Comparison of ENCODE assay signal across 20 cellular contexts in genomic region chr12:7146906-7147305, GRCh38. TPM values are rescaled to one million over a fixed set of nuclear protein-coding genes. Genes with fewer than 3 reads are reported as not detected.
A peak's percentile ranks its signal among the peaks of the same experiment; 100 is the strongest.
DNase-seq lines count a peak whose midpoint lies in the region; ATAC-seq, FAIRE-seq and TF ChIP-seq lines count a peak whose summit lies in the region.
"Had no signal": no experiment of that assay in that cellular context is flagged by ENCODE, and none has a peak within 500 bp of the region (broad histone marks: within the 10 kb centered on the region; RNA-seq: fewer than 3 reads in every experiment).

No MANE protein-coding gene starts in this region.

- POLR2A ChIA-PET in HepG2 (lab: Yijun Ruan, JAX) = no interaction called here

- H3K36me3 Mint-ChIP-seq in endodermal cell (ENCODE audit: low read depth) = peaks cover 81% of the 10 kb centered on the region

- H3K4me2 ChIP-seq in HepG2 (ENCODE audit: low read depth, low read length) = no peak overlapping the region

- H3K27me3 Mint-ChIP-seq in endodermal cell (ENCODE audit: insufficient read depth) = no peaks in the 10 kb centered on the region
- H3K27me3 Mint-ChIP-seq: CD4-positive, CD25-positive, alpha-beta regulatory T cell; CD8-positive, alpha-beta memory T cell had no signal

- no peak overlapping the region for H3K27ac Mint-ChIP-seq in endodermal cell
- H3K27ac Mint-ChIP-seq: CD4-positive, CD25-positive, alpha-beta regulatory T cell had no signal

- DNase-seq in endodermal cell (peak; percentile 27), HepG2 (ENCODE audit: low spot score) (no peak), sigmoid colon (peak; percentile 40), NCI-H1417 (lab: John Stamatoyannopoulos, UW) (no peak), NCI-H345 treated with DMSO at 0.1 percent for 48 hours (lab: John Stamatoyannopoulos, UW; ENCODE audit: unreplicated experiment) (no peak), NCI-H1930 (lab: John Stamatoyannopoulos, UW) (no peak)
- DNase-seq: ACHN; C1 segment of cervical spinal cord; CD4-positive, CD25-positive, alpha-beta regulatory T cell; CD8-positive, alpha-beta memory T cell; COR-L47; DMS 273 treated with DMSO at 0.1 percent for 48 hours; DMS53; DND-41 had no signal

- TF ChIP-seq EP300 in HepG2 (IDR thresholded peaks at IDR 0.05; ENCODE audit: low read depth in 2 of 2, low read length in 2 of 2) (no peak), HepG2 (CRISPR knock-in tag; IDR thresholded peaks at IDR 0.05; ENCODE audit: borderline replicate concordance) (no peak), sigmoid colon (IDR thresholded peaks at IDR 0.05) (no peak)

- H2AFZ ChIP-seq in HepG2 (ENCODE audit: low read length) = no peak overlapping the region

- H4K20me1 ChIP-seq in HepG2 (ENCODE audit: insufficient read depth, low read length) = no peaks in the 10 kb centered on the region

- CTCF ChIA-PET in HepG2 (lab: Yijun Ruan, JAX; ENCODE audit: low intra/inter-chr PET ratio, low total read pairs) = no interaction called here

- H3K9ac ChIP-seq in endodermal cell (ENCODE audit: extremely low read depth, low read length, poor library complexity, severe bottlenecking) (no peak overlapping the region), HepG2 (ENCODE audit: insufficient read depth, low read depth, low read length) (no peak overlapping the region)

- no peaks in the 10 kb centered on the region for H3K9me3 Mint-ChIP-seq in endodermal cell
- H3K9me3 Mint-ChIP-seq: CD4-positive, CD25-positive, alpha-beta regulatory T cell; CD8-positive, alpha-beta memory T cell had no signal

- TF ChIP-seq CTCF in endodermal cell (conservative IDR thresholded peaks at IDR 0.05) (no peak), HepG2 (CRISPR knock-in tag; IDR thresholded peaks at IDR 0.05) (no peak), sigmoid colon (IDR thresholded peaks at IDR 0.05) (no peak)

- in situ Hi-C loops in HepG2 (cut with HindIII; ENCODE audit: extremely low pct_ligation_motif_present, low pct_unique_long_range_greater_than_20kb) = no loop called here

- H3K27me3 ChIP-seq in endodermal cell (ENCODE audit: control insufficient read depth, insufficient read depth, low read length, poor library complexity, severe bottlenecking) (no peaks in the 10 kb centered on the region), HepG2 (ENCODE audit: control insufficient read depth in 1 of 2, insufficient read depth in 2 of 2, low read length in 2 of 2) (no peaks in the 10 kb centered on the region), sigmoid colon (no peaks in the 10 kb centered on the region)
- H3K27me3 ChIP-seq: BE2C had no signal

- ATAC-seq in HepG2 = no peak
- ATAC-seq: GM12878 had no signal

- H3K4me1 Mint-ChIP-seq in endodermal cell = no peaks in the 10 kb centered on the region

- H3K4me1 ChIP-seq in endodermal cell (ENCODE audit: control insufficient read depth, insufficient read depth, low read length) (no peaks in the 10 kb centered on the region), HepG2 (ENCODE audit: insufficient read depth, low read length) (no peaks in the 10 kb centered on the region; the same call in 1 of the 2 replicates), sigmoid colon (no peaks in the 10 kb centered on the region)
- H3K4me1 ChIP-seq: HAP-1 had no signal

- no peaks in the 10 kb centered on the region for H3K79me2 ChIP-seq in HepG2 (ENCODE audit: insufficient read depth, low read length)

- TF ChIP-seq POLR2A in HepG2 (IDR thresholded peaks at IDR 0.05; ENCODE audit: insufficient read depth in 1 of 2, low read depth in 2 of 2, low read length in 2 of 2) (no peak), sigmoid colon (IDR thresholded peaks at IDR 0.05) (no peak)

- H3K4me3 ChIP-seq in endodermal cell (ENCODE audit: low read length) (no peak overlapping the region), HepG2 (replicated peaks in 1 of 3; ENCODE audit: insufficient read depth in 1 of 3, low read depth in 2 of 3, low read length in 3 of 3) (no peak overlapping the region), sigmoid colon (no peak overlapping the region)
- H3K4me3 ChIP-seq: GM12878, HAP-1 had no signal

- BruUV-seq in HepG2 (replicated peaks; lab: Mats Ljungman, UMichigan) = no TSS peak

- FAIRE-seq in HepG2 (lab: Jason Lieb, UNC) = no peak
- FAIRE-seq: A204.1, GM12878 had no signal

- H3K27ac ChIP-seq in endodermal cell (ENCODE audit: low read depth, low read length) = no peak overlapping the region
- H3K27ac ChIP-seq in HepG2 (ENCODE audit: extremely low read length, insufficient read depth, low read length) = no peak overlapping the region
- H3K27ac ChIP-seq in sigmoid colon = no peak overlapping the region

- 86 to 97% methylated on average over 6 to 7 of the region's 7 CpGs for WGBS in endodermal cell (ENCODE audit: insufficient coverage in 1 of 2, insufficient read length in 1 of 2), 2 experiments
- 84% methylated on average over 7 of the region's 7 CpGs for WGBS in HepG2 (ENCODE audit: low lambda C conversion rate)
- 89 to 96% methylated on average over 7 of the region's 7 CpGs for WGBS in sigmoid colon, 2 donors

- TF ChIP-seq RAD21 in HepG2 (CRISPR knock-in tag; IDR thresholded peaks at IDR 0.05) = no peak

- H3K9me3 ChIP-seq in endodermal cell (ENCODE audit: control insufficient read depth, low read length) (no peaks in the 10 kb centered on the region), HepG2 (ENCODE audit: low read length) (no peaks in the 10 kb centered on the region), sigmoid colon (no peaks in the 10 kb centered on the region)
- H3K9me3 ChIP-seq: BE2C, HAP-1 had no signal

- intact Hi-C loops in HepG2 (cut with micrococcal nuclease; ENCODE audit: unreplicated experiment) (no loop called here), sigmoid colon (cut with DNase I) (no loop called here)

- no peak overlapping the region for H3K4me3 Mint-ChIP-seq in endodermal cell
- H3K4me3 Mint-ChIP-seq: CD4-positive, CD25-positive, alpha-beta regulatory T cell; CD8-positive, alpha-beta memory T cell had no signal

- H3K36me3 ChIP-seq in endodermal cell (ENCODE audit: control insufficient read depth, insufficient read depth, low read length) (peaks cover 66% of the 10 kb centered on the region), HepG2 (replicated peaks in 1 of 2; ENCODE audit: control insufficient read depth in 1 of 2, insufficient read depth in 2 of 2, low read length in 2 of 2) (peaks cover 25 to 75% of the 10 kb centered on the region in 2 experiments), sigmoid colon (peaks cover 0 to 32% (median 2%) of the 10 kb centered on the region in 4 donors)
- H3K36me3 ChIP-seq: BE2C had no signal

RNA-seq across cellular contexts. Expression of gene CLSTN3, which starts 16.7 kb away (rescaled TPM):
- total RNA-seq in endodermal cell (100 to 1,000 TPM in 1 of 2 donors, 10 to 100 TPM in 1; 69.7 to 135 TPM), HepG2 (2016; rRNA removed; fragmentation: Illumina TruSeq; extraction: Trizol) (10.8 and 26.2 TPM in 2 replicates), sigmoid colon (10 to 100 TPM; 11.5 to 41.5 (median 19.3) TPM)
- polyA plus RNA-seq in endodermal cell (2013, experiment 1 of 2) = 52.2 TPM
- 51.4 TPM for polyA plus RNA-seq in endodermal cell (2013, experiment 2 of 2)
- total RNA-seq in HepG2 (2016; cell fraction: cytosol; rRNA removed; fragmentation: Illumina TruSeq; extraction: Trizol; ENCODE audit: low read depth) = 2.9 and 3.7 TPM in 2 replicates
- 10.0 and 27.0 TPM in 2 replicates for total RNA-seq in HepG2 (2016; cell fraction: insoluble cytoplasmic fraction; rRNA removed; fragmentation: Illumina TruSeq; extraction: Trizol)
- total RNA-seq in HepG2 (2016; cell fraction: membrane; rRNA removed; fragmentation: Illumina TruSeq; extraction: Trizol) = 5.3 TPM in 2 replicates
- 35.4 and 43.8 TPM in 2 replicates for total RNA-seq in HepG2 (2016; cell fraction: nucleus; rRNA removed; fragmentation: Illumina TruSeq; extraction: Trizol)
- polyA plus RNA-seq in HepG2 (2011; rRNA removed) (94.1 and 118 TPM in 2 replicates), sigmoid colon (10 to 100 TPM in 1 of 3 donors, 1 to 10 TPM in 2; 3.7 to 25.9 (median 6.0) TPM)
- polyA plus RNA-seq in HepG2 (2011; cell fraction: cytosol; rRNA removed) = 79.5 and 81.3 TPM in 2 replicates
- 155 and 157 TPM in 2 replicates for polyA plus RNA-seq in HepG2 (2011; cell fraction: nucleus; rRNA removed)
- 61.8 and 69.9 TPM in 2 replicates for polyA plus RNA-seq in HepG2 (2012)
- polyA plus RNA-seq in HepG2 (2016; cell fraction: cytosol; fragmentation: Illumina TruSeq; extraction: Trizol; ENCODE audit: low read depth) = 1.3 and 2.0 TPM in 2 replicates
- polyA plus RNA-seq in HepG2 (2016; cell fraction: insoluble cytoplasmic fraction; fragmentation: Illumina TruSeq; extraction: Trizol; ENCODE audit: low read depth) = 9.0 and 11.0 TPM in 2 replicates
- polyA plus RNA-seq in HepG2 (2016; cell fraction: membrane; fragmentation: Illumina TruSeq; extraction: Trizol; ENCODE audit: low read depth) = 3.0 and 3.4 TPM in 2 replicates
- polyA plus RNA-seq in HepG2 (2016; cell fraction: nucleus; fragmentation: Illumina TruSeq; extraction: Trizol; ENCODE audit: insufficient read depth, low read depth) = 67.7 and 79.8 TPM in 2 replicates
- polyA minus RNA-seq in HepG2 (2011; rRNA and poly(A)+ RNA removed; ENCODE audit: low replicate concordance) = 46.9 and 191 TPM in 2 replicates
- polyA minus RNA-seq in HepG2 (2011; cell fraction: cytosol; rRNA and poly(A)+ RNA removed) = 49.9 and 80.8 TPM in 2 replicates
- 47.9 and 63.4 TPM in 2 replicates for polyA minus RNA-seq in HepG2 (2011; cell fraction: nucleus; rRNA and poly(A)+ RNA removed)

RNA-seq across cellular contexts. Expression of gene RBP5, which starts 18.2 kb away (rescaled TPM):
- total RNA-seq in endodermal cell = 10 to 100 TPM; 19.3 to 31.2 TPM
- 1.7 TPM for polyA plus RNA-seq in endodermal cell (2013, experiment 1 of 2)
- polyA plus RNA-seq in endodermal cell (2013, experiment 2 of 2) = 1.9 TPM
- total RNA-seq in HepG2 (2016; rRNA removed; fragmentation: Illumina TruSeq; extraction: Trizol) = 19.8 and 21.4 TPM in 2 replicates
- 9.8 and 10.8 TPM in 2 replicates for total RNA-seq in HepG2 (2016; cell fraction: cytosol; rRNA removed; fragmentation: Illumina TruSeq; extraction: Trizol; ENCODE audit: low read depth)
- 19.4 and 22.0 TPM in 2 replicates for total RNA-seq in HepG2 (2016; cell fraction: insoluble cytoplasmic fraction; rRNA removed; fragmentation: Illumina TruSeq; extraction: Trizol)
- total RNA-seq in HepG2 (2016; cell fraction: membrane; rRNA removed; fragmentation: Illumina TruSeq; extraction: Trizol) = 10.5 and 10.7 TPM in 2 replicates
- 10.1 and 12.6 TPM in 2 replicates for total RNA-seq in HepG2 (2016; cell fraction: nucleus; rRNA removed; fragmentation: Illumina TruSeq; extraction: Trizol)
- 13.8 and 17.5 TPM in 2 replicates for polyA plus RNA-seq in HepG2 (2011; rRNA removed)
- 11.8 and 12.1 TPM in 2 replicates for polyA plus RNA-seq in HepG2 (2011; cell fraction: cytosol; rRNA removed)
- 32.8 and 44.7 TPM in 2 replicates for polyA plus RNA-seq in HepG2 (2011; cell fraction: nucleus; rRNA removed)
- 13.0 and 19.0 TPM in 2 replicates for polyA plus RNA-seq in HepG2 (2012)
- 11.0 and 15.5 TPM in 2 replicates for polyA plus RNA-seq in HepG2 (2016; cell fraction: cytosol; fragmentation: Illumina TruSeq; extraction: Trizol; ENCODE audit: low read depth)
- polyA plus RNA-seq in HepG2 (2016; cell fraction: insoluble cytoplasmic fraction; fragmentation: Illumina TruSeq; extraction: Trizol; ENCODE audit: low read depth) = 28.5 and 29.8 TPM in 2 replicates
- polyA plus RNA-seq in HepG2 (2016; cell fraction: membrane; fragmentation: Illumina TruSeq; extraction: Trizol; ENCODE audit: low read depth) = 9.1 and 12.4 TPM in 2 replicates
- 23.8 and 24.2 TPM in 2 replicates for polyA plus RNA-seq in HepG2 (2016; cell fraction: nucleus; fragmentation: Illumina TruSeq; extraction: Trizol; ENCODE audit: insufficient read depth, low read depth)
- 17.1 TPM in 1 of 2 replicates, not detected in the other for polyA minus RNA-seq in HepG2 (2011; rRNA and poly(A)+ RNA removed; ENCODE audit: low replicate concordance)
- polyA minus RNA-seq in HepG2 (2011; cell fraction: cytosol; rRNA and poly(A)+ RNA removed) = 5.3 and 5.5 TPM in 2 replicates
- 12.1 and 20.4 TPM in 2 replicates for polyA minus RNA-seq in HepG2 (2011; cell fraction: nucleus; rRNA and poly(A)+ RNA removed)
- total RNA-seq in sigmoid colon = under 1 TPM in 1 of 4 donors, not detected in 3; 0.71 TPM
- 10 to 100 TPM in 1 of 3 donors, 1 to 10 TPM in 2; 3.7 to 30.9 (median 4.2) TPM for polyA plus RNA-seq in sigmoid colon
- total RNA-seq: CD4-positive, CD25-positive, alpha-beta regulatory T cell; G401; H4 had no signal
- polyA plus RNA-seq: CD4-positive, CD25-positive, alpha-beta regulatory T cell; CD8-positive, alpha-beta memory T cell had no signal

RNA-seq across cellular contexts. Expression of gene C1RL, which starts 37.9 kb away (rescaled TPM):
- total RNA-seq in endodermal cell (10 to 100 TPM; 32.5 to 46.4 TPM), HepG2 (2016; rRNA removed; fragmentation: Illumina TruSeq; extraction: Trizol) (14.2 and 28.9 TPM in 2 replicates), sigmoid colon (10 to 100 TPM; 44.2 to 82.6 (median 65.3) TPM)
- 12.4 TPM for polyA plus RNA-seq in endodermal cell (2013, experiment 1 of 2)
- 12.0 TPM for polyA plus RNA-seq in endodermal cell (2013, experiment 2 of 2)
- total RNA-seq in HepG2 (2016; cell fraction: cytosol; rRNA removed; fragmentation: Illumina TruSeq; extraction: Trizol; ENCODE audit: low read depth) = 4.9 and 5.6 TPM in 2 replicates
- 14.6 and 24.7 TPM in 2 replicates for total RNA-seq in HepG2 (2016; cell fraction: insoluble cytoplasmic fraction; rRNA removed; fragmentation: Illumina TruSeq; extraction: Trizol)
- total RNA-seq in HepG2 (2016; cell fraction: membrane; rRNA removed; fragmentation: Illumina TruSeq; extraction: Trizol) = 9.1 and 10.3 TPM in 2 replicates
- total RNA-seq in HepG2 (2016; cell fraction: nucleus; rRNA removed; fragmentation: Illumina TruSeq; extraction: Trizol) = 30.9 and 42.1 TPM in 2 replicates
- polyA plus RNA-seq in HepG2 (2011; rRNA removed) (53.1 and 73.4 TPM in 2 replicates), sigmoid colon (10 to 100 TPM in 2 of 3 donors, 1 to 10 TPM in 1; 9.9 to 45.5 (median 12.0) TPM)
- polyA plus RNA-seq in HepG2 (2011; cell fraction: cytosol; rRNA removed) = 32.8 and 36.0 TPM in 2 replicates
- 60.3 and 87.6 TPM in 2 replicates for polyA plus RNA-seq in HepG2 (2011; cell fraction: nucleus; rRNA removed)
- polyA plus RNA-seq in HepG2 (2012) = 22.3 and 28.7 TPM in 2 replicates
- 3.0 and 3.5 TPM in 2 replicates for polyA plus RNA-seq in HepG2 (2016; cell fraction: cytosol; fragmentation: Illumina TruSeq; extraction: Trizol; ENCODE audit: low read depth)
- 14.0 and 14.1 TPM in 2 replicates for polyA plus RNA-seq in HepG2 (2016; cell fraction: insoluble cytoplasmic fraction; fragmentation: Illumina TruSeq; extraction: Trizol; ENCODE audit: low read depth)
- 5.6 and 7.3 TPM in 2 replicates for polyA plus RNA-seq in HepG2 (2016; cell fraction: membrane; fragmentation: Illumina TruSeq; extraction: Trizol; ENCODE audit: low read depth)
- polyA plus RNA-seq in HepG2 (2016; cell fraction: nucleus; fragmentation: Illumina TruSeq; extraction: Trizol; ENCODE audit: insufficient read depth, low read depth) = 51.4 and 56.2 TPM in 2 replicates
- polyA minus RNA-seq in HepG2 (2011; rRNA and poly(A)+ RNA removed; ENCODE audit: low replicate concordance) = 41.3 and 114 TPM in 2 replicates
- 30.1 and 38.2 TPM in 2 replicates for polyA minus RNA-seq in HepG2 (2011; cell fraction: cytosol; rRNA and poly(A)+ RNA removed)
- polyA minus RNA-seq in HepG2 (2011; cell fraction: nucleus; rRNA and poly(A)+ RNA removed) = 34.5 and 39.2 TPM in 2 replicates

RNA-seq across cellular contexts. Expression of gene PEX5, which starts 42.6 kb away (rescaled TPM):
- total RNA-seq in endodermal cell (100 to 1,000 TPM in 1 of 2 donors, 10 to 100 TPM in 1; 73.5 to 106 TPM), HepG2 (2016; rRNA removed; fragmentation: Illumina TruSeq; extraction: Trizol) (29.0 and 35.2 TPM in 2 replicates), sigmoid colon (10 to 100 TPM; 22.7 to 48.5 (median 35.3) TPM)
- polyA plus RNA-seq in endodermal cell (2013, experiment 1 of 2) = 32.8 TPM
- polyA plus RNA-seq in endodermal cell (2013, experiment 2 of 2) = 25.4 TPM
- total RNA-seq in HepG2 (2016; cell fraction: cytosol; rRNA removed; fragmentation: Illumina TruSeq; extraction: Trizol; ENCODE audit: low read depth) = 25.2 and 29.3 TPM in 2 replicates
- 29.8 and 33.2 TPM in 2 replicates for total RNA-seq in HepG2 (2016; cell fraction: insoluble cytoplasmic fraction; rRNA removed; fragmentation: Illumina TruSeq; extraction: Trizol)
- 26.2 and 26.3 TPM in 2 replicates for total RNA-seq in HepG2 (2016; cell fraction: membrane; rRNA removed; fragmentation: Illumina TruSeq; extraction: Trizol)
- 19.6 and 20.8 TPM in 2 replicates for total RNA-seq in HepG2 (2016; cell fraction: nucleus; rRNA removed; fragmentation: Illumina TruSeq; extraction: Trizol)
- polyA plus RNA-seq in HepG2 (2011; rRNA removed) (16.4 and 17.4 TPM in 2 replicates), sigmoid colon (10 to 100 TPM; 13.9 to 29.9 (median 27.0) TPM)
- 15.0 and 16.0 TPM in 2 replicates for polyA plus RNA-seq in HepG2 (2011; cell fraction: cytosol; rRNA removed)
- polyA plus RNA-seq in HepG2 (2011; cell fraction: nucleus; rRNA removed) = 23.2 and 24.1 TPM in 2 replicates
- 22.6 and 23.6 TPM in 2 replicates for polyA plus RNA-seq in HepG2 (2012)
- polyA plus RNA-seq in HepG2 (2016; cell fraction: cytosol; fragmentation: Illumina TruSeq; extraction: Trizol; ENCODE audit: low read depth) = 5.1 and 5.5 TPM in 2 replicates
- polyA plus RNA-seq in HepG2 (2016; cell fraction: insoluble cytoplasmic fraction; fragmentation: Illumina TruSeq; extraction: Trizol; ENCODE audit: low read depth) = 26.7 and 30.1 TPM in 2 replicates
- polyA plus RNA-seq in HepG2 (2016; cell fraction: membrane; fragmentation: Illumina TruSeq; extraction: Trizol; ENCODE audit: low read depth) = 12.7 and 15.4 TPM in 2 replicates
- polyA plus RNA-seq in HepG2 (2016; cell fraction: nucleus; fragmentation: Illumina TruSeq; extraction: Trizol; ENCODE audit: insufficient read depth, low read depth) = 26.8 and 27.9 TPM in 2 replicates
- 23.0 and 24.3 TPM in 2 replicates for polyA minus RNA-seq in HepG2 (2011; rRNA and poly(A)+ RNA removed; ENCODE audit: low replicate concordance)
- polyA minus RNA-seq in HepG2 (2011; cell fraction: cytosol; rRNA and poly(A)+ RNA removed) = 11.6 and 15.5 TPM in 2 replicates
- 11.2 and 15.5 TPM in 2 replicates for polyA minus RNA-seq in HepG2 (2011; cell fraction: nucleus; rRNA and poly(A)+ RNA removed)

RNA-seq across cellular contexts. Expression of gene C1R, which starts 54.7 kb away (rescaled TPM):
- total RNA-seq in endodermal cell = 1 to 10 TPM; 3.9 TPM
- polyA plus RNA-seq in endodermal cell (2013, experiment 1 of 2) = 5.4 TPM
- 3.4 TPM for polyA plus RNA-seq in endodermal cell (2013, experiment 2 of 2)
- 1.7 and 3.5 TPM in 2 replicates for total RNA-seq in HepG2 (2016; rRNA removed; fragmentation: Illumina TruSeq; extraction: Trizol)
- total RNA-seq in HepG2 (2016; cell fraction: cytosol; rRNA removed; fragmentation: Illumina TruSeq; extraction: Trizol; ENCODE audit: low read depth) = 0.44 and 0.61 TPM in 2 replicates
- 2.6 and 4.1 TPM in 2 replicates for total RNA-seq in HepG2 (2016; cell fraction: insoluble cytoplasmic fraction; rRNA removed; fragmentation: Illumina TruSeq; extraction: Trizol)
- total RNA-seq in HepG2 (2016; cell fraction: membrane; rRNA removed; fragmentation: Illumina TruSeq; extraction: Trizol) = 0.93 and 1.4 TPM in 2 replicates
- total RNA-seq in HepG2 (2016; cell fraction: nucleus; rRNA removed; fragmentation: Illumina TruSeq; extraction: Trizol) = 3.8 and 4.3 TPM in 2 replicates
- polyA plus RNA-seq in HepG2 (2011; rRNA removed) = 6.5 and 11.2 TPM in 2 replicates
- polyA plus RNA-seq in HepG2 (2011; cell fraction: cytosol; rRNA removed) = 6.2 and 6.5 TPM in 2 replicates
- polyA plus RNA-seq in HepG2 (2011; cell fraction: nucleus; rRNA removed) = 6.1 and 8.4 TPM in 2 replicates
- 1.2 and 1.9 TPM in 2 replicates for polyA plus RNA-seq in HepG2 (2012)
- polyA plus RNA-seq in HepG2 (2016; cell fraction: cytosol; fragmentation: Illumina TruSeq; extraction: Trizol; ENCODE audit: low read depth) = 0.42 and 0.57 TPM in 2 replicates
- 1.6 and 2.2 TPM in 2 replicates for polyA plus RNA-seq in HepG2 (2016; cell fraction: insoluble cytoplasmic fraction; fragmentation: Illumina TruSeq; extraction: Trizol; ENCODE audit: low read depth)
- 1.2 and 1.3 TPM in 2 replicates for polyA plus RNA-seq in HepG2 (2016; cell fraction: membrane; fragmentation: Illumina TruSeq; extraction: Trizol; ENCODE audit: low read depth)
- polyA plus RNA-seq in HepG2 (2016; cell fraction: nucleus; fragmentation: Illumina TruSeq; extraction: Trizol; ENCODE audit: insufficient read depth, low read depth) = 6.5 and 7.1 TPM in 2 replicates
- 3.3 and 5.9 TPM in 2 replicates for polyA minus RNA-seq in HepG2 (2011; rRNA and poly(A)+ RNA removed; ENCODE audit: low replicate concordance)
- polyA minus RNA-seq in HepG2 (2011; cell fraction: cytosol; rRNA and poly(A)+ RNA removed) = 0.70 and 1.3 TPM in 2 replicates
- polyA minus RNA-seq in HepG2 (2011; cell fraction: nucleus; rRNA and poly(A)+ RNA removed) = 1.7 and 2.7 TPM in 2 replicates
- 100 to 1,000 TPM; 328 to 493 (median 467) TPM for total RNA-seq in sigmoid colon
- 100 to 1,000 TPM in 1 of 3 donors, 10 to 100 TPM in 2; 23.8 to 257 (median 54.1) TPM for polyA plus RNA-seq in sigmoid colon

Comparison
In these comparisons a context has a peak if more than half of its experiments do, and no peak if none do; other contexts are left out.
1. DNase-seq: peak in endodermal cell (single experiment) and sigmoid colon (single experiment); none in HepG2 (single experiment), NCI-H1417 (0 of 3), NCI-H345 treated with DMSO at 0.1 percent for 48 hours (single experiment) and NCI-H1930 (0 of 2).
2. RNA of gene RBP5, which starts 18.2 kb away (total RNA-seq): 19.3 to 31.2 TPM in endodermal cell and 9.8 to 22.0 TPM in HepG2; 0.71 TPM in sigmoid colon; every median in the first group is over 4 times any median in the second.